8 cellular contexts compared by ENCODE assay signal in the genomic region with DNA sequence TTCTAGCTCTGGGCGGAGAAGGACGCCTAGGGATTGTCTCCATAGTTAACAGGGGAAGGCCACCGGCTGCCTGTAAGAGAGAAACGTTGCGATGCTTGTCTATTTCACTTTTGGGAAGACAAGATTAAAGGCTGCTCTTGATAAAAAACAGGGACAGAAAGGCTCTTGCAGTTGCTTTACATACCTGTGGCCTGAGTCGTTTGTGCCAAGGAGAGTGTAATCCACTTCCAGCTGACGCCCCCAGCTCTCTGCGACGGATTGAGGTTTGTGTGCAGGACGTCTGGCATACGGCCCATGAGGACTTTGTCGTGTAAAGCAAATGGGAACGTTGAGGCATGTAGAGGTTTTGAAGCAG. TPM values are rescaled to one million over a fixed set of nuclear protein-coding genes. Genes with fewer than 3 reads are reported as not detected.
DNase-seq lines count a peak whose midpoint lies in the region; ATAC-seq and TF ChIP-seq lines count a peak whose summit lies in the region.

No MANE protein-coding gene starts in this region.

- peak overlapping the region; percentile 75 for H3K4me3 ChIP-seq in GM12875 (ENCODE audit: low read depth, low read length)

- H3K9me3 Mint-ChIP-seq in natural killer cell treated with Interleukin-12 subunit alpha and Interleukin-12 subunit beta and Interleukin-15 and Interleukin-18, amount 100 ng/mL, for 72 hours = no peaks in the 10 kb centered on the region

- H3K4me1 Mint-ChIP-seq in natural killer cell treated with Interleukin-12 subunit alpha and Interleukin-12 subunit beta and Interleukin-15 and Interleukin-18, amount 100 ng/mL, for 72 hours (ENCODE audit: low read depth in 2 of 2) = peaks cover 46 to 62% of the 10 kb centered on the region in 2 donors

- TF ChIP-seq POLR2A in erythroblast (IDR thresholded peaks at IDR 0.05; ENCODE audit: low read length) = peak; percentile 9

- H3K27me3 Mint-ChIP-seq in natural killer cell treated with Interleukin-12 subunit alpha and Interleukin-12 subunit beta and Interleukin-15 and Interleukin-18, amount 100 ng/mL, for 72 hours = no peaks in the 10 kb centered on the region

- no peak for TF ChIP-seq CTCF in GM12875 (IDR thresholded peaks at IDR 0.05; ENCODE audit: borderline replicate concordance, insufficient read depth, low read depth, low read length)

- peaks cover 50% of the 10 kb centered on the region for H3K36me3 Mint-ChIP-seq in natural killer cell treated with Interleukin-12 subunit alpha and Interleukin-12 subunit beta and Interleukin-15 and Interleukin-18, amount 100 ng/mL, for 72 hours

- DNase-seq in SW480 (ENCODE audit: low spot score) (peak; percentile 19), erythroblast (lab: John Stamatoyannopoulos, UW) (peak; percentile 68 to 78), NCI-H1930 (lab: John Stamatoyannopoulos, UW) (no peak), GDM1 (lab: John Stamatoyannopoulos, UW) (no peak)
- DNase-seq in natural killer cell treated with Interleukin-12 subunit alpha and Interleukin-12 subunit beta and Interleukin-15 and Interleukin-18, amount 100 ng/mL, for 72 hours (ENCODE audit: low spot score) = no peak

- H3K27ac Mint-ChIP-seq in natural killer cell treated with Interleukin-12 subunit alpha and Interleukin-12 subunit beta and Interleukin-15 and Interleukin-18, amount 100 ng/mL, for 72 hours = peak overlapping the region; percentile 91 to 99

- H3K4me3 Mint-ChIP-seq in natural killer cell treated with Interleukin-12 subunit alpha and Interleukin-12 subunit beta and Interleukin-15 and Interleukin-18, amount 100 ng/mL, for 72 hours = peak overlapping the region; percentile 93

- no peak for ATAC-seq in natural killer cell treated with Interleukin-12 subunit alpha and Interleukin-12 subunit beta and Interleukin-15 and Interleukin-18, amount 100 ng/mL, for 72 hours
- no peak for ATAC-seq in GM21619 (IDR thresholded peaks at IDR 0.05; ENCODE audit: unreplicated experiment)
- ATAC-seq in GM21786 (IDR thresholded peaks at IDR 0.05; ENCODE audit: unreplicated experiment) = no peak

RNA-seq across cellular contexts. Expression of gene MAP3K8, which starts 1.1 kb away (rescaled TPM):
- total RNA-seq in natural killer cell treated with Interleukin-12 subunit alpha and Interleukin-12 subunit beta and Interleukin-15 and Interleukin-18, amount 100 ng/mL, for 72 hours = 100 to 1,000 TPM; 239 to 355 TPM

Comparison
In these comparisons a context has a peak if more than half of its experiments do, and no peak if none do; other contexts are left out.
1. DNase-seq: peak in SW480 (single experiment) and erythroblast (2 of 2); none in natural killer cell treated with Interleukin-12 subunit alpha and Interleukin-12 subunit beta and Interleukin-15 and Interleukin-18, amount 100 ng/mL, for 72 hours (single experiment), NCI-H1930 (0 of 2) and GDM1 (single experiment).